Comparison of ENCODE assay signal across 8 cellular contexts in the genomic region with DNA sequence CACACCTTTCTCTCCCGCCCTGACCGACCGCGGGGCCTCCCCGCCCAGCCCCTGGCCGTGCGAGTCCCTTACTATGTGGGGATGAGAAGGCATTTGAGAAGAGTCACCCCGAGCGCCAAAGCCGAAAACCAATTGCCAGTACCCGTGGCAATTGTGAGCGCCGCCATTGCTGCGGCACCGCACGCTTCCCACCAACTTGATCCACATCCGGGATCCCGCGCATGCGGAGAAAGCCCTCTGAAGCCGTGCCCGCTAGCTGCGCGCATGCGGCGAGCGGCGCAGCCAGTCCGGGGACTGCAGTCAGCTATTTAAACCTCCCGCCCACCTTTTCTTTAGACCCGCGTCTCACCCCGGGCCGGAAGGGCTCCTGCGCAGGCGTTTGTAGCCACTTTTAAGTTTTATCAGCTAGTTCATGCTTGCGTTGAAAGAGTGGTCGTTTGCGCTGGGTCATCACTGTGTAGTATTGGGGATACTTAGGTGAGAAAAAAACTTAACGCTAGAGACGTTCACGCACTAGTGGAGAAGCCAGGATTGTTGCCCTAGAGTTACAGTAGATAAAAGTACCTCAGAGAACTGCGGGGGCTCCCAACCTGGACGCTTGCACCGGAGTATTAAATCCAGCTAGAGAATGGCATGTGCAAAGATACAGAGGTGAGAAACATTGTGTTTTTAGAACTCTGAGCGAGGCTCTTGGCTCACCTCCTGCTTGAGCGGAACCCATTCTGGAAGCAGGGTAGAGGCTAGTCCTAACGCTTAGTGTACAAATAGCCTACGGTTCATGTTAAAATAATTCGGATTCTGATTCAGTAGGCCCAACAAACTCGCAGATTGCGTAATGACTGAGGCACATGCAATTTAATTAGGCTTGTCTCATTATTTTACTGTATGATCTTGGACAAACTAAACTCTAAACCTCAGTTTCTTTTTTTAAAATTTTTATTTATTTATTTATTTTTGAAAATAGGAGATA. TPM values are rescaled to one million over a fixed set of nuclear protein-coding genes. Genes with fewer than 3 reads are reported as not detected.
DNase-seq lines count a peak whose midpoint lies in the region; ATAC-seq and TF ChIP-seq lines count a peak whose summit lies in the region.

A gene (minus strand): TSS at position 205 of the 970 bp plus-strand sequence. CDS start 38 bp downstream, at position 167.

- peak; percentile 98 for DNase-seq in GM06990 (ENCODE audit: extremely low read depth, insufficient read length)
- peak; percentile 97 for DNase-seq in NCI-H1092 (lab: John Stamatoyannopoulos, UW)
- DNase-seq in activated naive CD4-positive, alpha-beta T cell treated with anti-CD3 and anti-CD28 coated beads, Interleukin-2, amount 50 U/mL, for 72 hours (ENCODE audit: low spot score in 2 of 2) = peak; percentile 96 to 97
- DNase-seq in glomerular endothelial cell (ENCODE audit: extremely low read depth, low read depth, low spot score) = peak; percentile 74
- DNase-seq in osteoblast (ENCODE audit: insufficient read length, low spot score, missing footprints) = peak; percentile 98
- peak; percentile 83 for DNase-seq in thoracic aorta (ENCODE audit: low spot score)

- H3K27me3 ChIP-seq in GM06990 (replicated peaks; ENCODE audit: control insufficient read depth, insufficient read depth, low read length) (no peaks in the 10 kb centered on the region), osteoblast (ENCODE audit: insufficient read depth, low read length) (no peaks in the 10 kb centered on the region), thoracic aorta (replicated peaks; ENCODE audit: insufficient read depth) (no peaks in the 10 kb centered on the region)

- TF ChIP-seq CTCF in GM06990 (IDR thresholded peaks at IDR 0.05; ENCODE audit: insufficient read depth, low read length, poor library complexity, severe bottlenecking) (no peak), osteoblast (IDR thresholded peaks at IDR 0.05; ENCODE audit: extremely low read depth, low read depth, low read length) (no peak), thoracic aorta (IDR thresholded peaks at IDR 0.05) (no peak)

- peaks cover 39% of the 10 kb centered on the region for H3K79me2 ChIP-seq in osteoblast (ENCODE audit: insufficient read depth, low read length)

- peak within 1 kb of the TSS; percentile 89 for H3K4me3 ChIP-seq in GM06990 (replicated peaks; ENCODE audit: low read depth, low read length)
- H3K4me3 ChIP-seq in osteoblast (ENCODE audit: insufficient read depth, low read length) = peak within 1 kb of the TSS; percentile 84
- peak within 1 kb of the TSS; percentile 81 for H3K4me3 ChIP-seq in thoracic aorta

- ATAC-seq in HG02588 (IDR thresholded peaks at IDR 0.05; ENCODE audit: unreplicated experiment) = peak; percentile 93
- peak; percentile 98 for ATAC-seq in SK-N-SH treated with all-trans-retinoic acid at 6 μM for 48 hours
- ATAC-seq in activated naive CD4-positive, alpha-beta T cell treated with anti-CD3 and anti-CD28 coated beads, Interleukin-2, amount 50 U/mL, for 72 hours = peak; percentile 93 to 97
- ATAC-seq in thoracic aorta (ENCODE audit: insufficient number of reproducible peaks, low FRiP score, low read depth) = peak; percentile 57

- H3K4me2 ChIP-seq in osteoblast (ENCODE audit: insufficient read depth, low read length) = peak within 1 kb of the TSS; percentile 88

- H3K4me1 ChIP-seq in osteoblast (ENCODE audit: insufficient read depth, low read length) (peaks cover 8% of the 10 kb centered on the region), thoracic aorta (ENCODE audit: control insufficient read depth in 1 of 2, low read depth in 2 of 2) (peaks cover 12 to 15% of the 10 kb centered on the region in 2 donors)

- peak within 1 kb of the TSS; percentile 91 to 94 for H3K27ac Mint-ChIP-seq in activated naive CD4-positive, alpha-beta T cell treated with anti-CD3 and anti-CD28 coated beads, Interleukin-2, amount 50 U/mL, for 72 hours

- H3K36me3 ChIP-seq in GM06990 (ENCODE audit: control insufficient read depth, insufficient read depth, low read length) (peaks cover 2% of the 10 kb centered on the region), osteoblast (ENCODE audit: insufficient read depth, low read length) (peaks cover 15% of the 10 kb centered on the region), thoracic aorta (no peaks in the 10 kb centered on the region)

- H3K36me3 Mint-ChIP-seq in activated naive CD4-positive, alpha-beta T cell treated with anti-CD3 and anti-CD28 coated beads, Interleukin-2, amount 50 U/mL, for 72 hours = peaks cover 32 to 52% of the 10 kb centered on the region in 2 donors

- H4K20me1 ChIP-seq in osteoblast (ENCODE audit: insufficient read depth, low read length) = no peaks in the 10 kb centered on the region

- H2AFZ ChIP-seq in osteoblast (ENCODE audit: low read length) = peak within 1 kb of the TSS; percentile 99

- H3K9me3 ChIP-seq in osteoblast (ENCODE audit: low read depth, low read length) (no peaks in the 10 kb centered on the region), thoracic aorta (no peaks in the 10 kb centered on the region)

- peak within 1 kb of the TSS; percentile 85 for H3K27ac ChIP-seq in osteoblast (ENCODE audit: low read depth, low read length)
- peak within 1 kb of the TSS; percentile 57 to 73 for H3K27ac ChIP-seq in thoracic aorta

- H3K9me3 Mint-ChIP-seq in activated naive CD4-positive, alpha-beta T cell treated with anti-CD3 and anti-CD28 coated beads, Interleukin-2, amount 50 U/mL, for 72 hours = no peaks in the 10 kb centered on the region

TF ChIP-seq in SK-N-SH treated with all-trans-retinoic acid at 6 μM for 48 hours, 23 proteins besides CTCF, POLR2A, EP300 and RAD21:
- TF ChIP-seq ZFP3 (CRISPR knock-in tag; IDR thresholded peaks at IDR 0.05) (peak; percentile 97), GLIS3 (CRISPR knock-in tag; IDR thresholded peaks at IDR 0.05) (no peak)

RNA-seq across cellular contexts. Expression of the gene that starts here (rescaled TPM):
- 10 to 100 TPM; 42.9 to 72.1 TPM for total RNA-seq in activated naive CD4-positive, alpha-beta T cell treated with anti-CD3 and anti-CD28 coated beads, Interleukin-2, amount 50 U/mL, for 72 hours
- total RNA-seq in glomerular endothelial cell = 20.1 and 25.8 TPM in 2 replicates
- 38.4 and 46.6 TPM in 2 replicates for total RNA-seq in osteoblast
- total RNA-seq in thoracic aorta = 10 to 100 TPM; 19.5 to 26.3 TPM

Comparison
In these comparisons a context has a peak if more than half of its experiments do, and no peak if none do; other contexts are left out.
1. Peak in every context shown above with its lines: DNase-seq, ATAC-seq, H3K4me3 ChIP-seq and H3K27ac ChIP-seq.